In genomic region chrX:153794897-153795816, GRCh38 we compare ENCODE assay signal across 8 cellular contexts. TPM values are rescaled to one million over a fixed set of nuclear protein-coding genes. Genes with fewer than 3 reads are reported as not detected.
A peak's percentile ranks its signal among the peaks of the same experiment; 100 is the strongest.
DNase-seq lines count a peak whose midpoint lies in the region; ATAC-seq and TF ChIP-seq lines count a peak whose summit lies in the region.

No MANE protein-coding gene starts in this region.

- DNase-seq in activated T-cell treated with anti-CD3 and anti-CD28 coated beads for 24 hours (ENCODE audit: low read depth) (peak; percentile 6), foreskin fibroblast (peak in 1 of 2 donors; percentile 24), occipital lobe (lab: John Stamatoyannopoulos, UW) (no peak), AG08396 (ENCODE audit: low spot score) (no peak)
- DNase-seq in activated T-cell treated with anti-CD3 and anti-CD28 coated beads, Interleukin-2, amount 50 U/mL, for 48 hours, result no peak
- peak; percentile 6 for DNase-seq in activated CD4-positive, alpha-beta T cell treated with anti-CD3 and anti-CD28 coated beads, Interleukin-2, amount 50 U/mL, for 1 hour

- H3K4me1 ChIP-seq in rectal smooth muscle tissue (ENCODE audit: control insufficient read depth, insufficient read depth, low read length), result peaks cover 13% of the 10 kb centered on the region

- peaks cover 2% of the 10 kb centered on the region for H3K36me3 ChIP-seq in rectal smooth muscle tissue (ENCODE audit: control insufficient read depth, insufficient read depth, low read length)

- no peak for ATAC-seq in HG02840 (IDR thresholded peaks at IDR 0.05; ENCODE audit: low FRiP score, unreplicated experiment)

- H3K27me3 ChIP-seq in rectal smooth muscle tissue (ENCODE audit: control insufficient read depth, insufficient read depth, low read length), result peaks cover 6% of the 10 kb centered on the region

- no peak for TF ChIP-seq CTCF in foreskin fibroblast (IDR thresholded peaks at IDR 0.05; ENCODE audit: low read depth, low read length)

- peak overlapping the region; percentile 74 to 78 for H3K4me3 ChIP-seq in foreskin fibroblast (ENCODE audit: low read depth in 1 of 2, low read length in 2 of 2)
- peak overlapping the region; percentile 74 for H3K4me3 ChIP-seq in rectal smooth muscle tissue (ENCODE audit: low read length)

- H3K27ac ChIP-seq in rectal smooth muscle tissue (ENCODE audit: low read depth, low read length), result peak overlapping the region; percentile 93

- H3K9ac ChIP-seq in rectal smooth muscle tissue (ENCODE audit: low read length), result peak overlapping the region; percentile 40

RNA-seq across cellular contexts. Expression of gene SSR4, which starts 0.7 kb away (rescaled TPM):
- total RNA-seq in occipital lobe, result 78.9 TPM

RNA-seq across cellular contexts. Expression of gene IDH3G, which starts 1.0 kb away (rescaled TPM):
- 29.0 TPM for total RNA-seq in occipital lobe

RNA-seq across cellular contexts. Expression of gene SRPK3, which starts 14.3 kb away (rescaled TPM):
- 0.16 TPM for total RNA-seq in occipital lobe

RNA-seq across cellular contexts. Expression of gene PLXNB3, which starts 31.1 kb away (rescaled TPM):
- 0.47 TPM for total RNA-seq in occipital lobe

RNA-seq across cellular contexts. Expression of gene PDZD4, which starts 35.2 kb away (rescaled TPM):
- total RNA-seq in occipital lobe, result 148 TPM

Comparison
In these comparisons a context has a peak if more than half of its experiments do, and no peak if none do; other contexts are left out.
1. DNase-seq: peak in activated T-cell treated with anti-CD3 and anti-CD28 coated beads for 24 hours (single experiment) and activated CD4-positive, alpha-beta T cell treated with anti-CD3 and anti-CD28 coated beads, Interleukin-2, amount 50 U/mL, for 1 hour (single experiment); none in activated T-cell treated with anti-CD3 and anti-CD28 coated beads, Interleukin-2, amount 50 U/mL, for 48 hours (0 of 2), occipital lobe (single experiment) and AG08396 (single experiment).